In the genomic region with DNA sequence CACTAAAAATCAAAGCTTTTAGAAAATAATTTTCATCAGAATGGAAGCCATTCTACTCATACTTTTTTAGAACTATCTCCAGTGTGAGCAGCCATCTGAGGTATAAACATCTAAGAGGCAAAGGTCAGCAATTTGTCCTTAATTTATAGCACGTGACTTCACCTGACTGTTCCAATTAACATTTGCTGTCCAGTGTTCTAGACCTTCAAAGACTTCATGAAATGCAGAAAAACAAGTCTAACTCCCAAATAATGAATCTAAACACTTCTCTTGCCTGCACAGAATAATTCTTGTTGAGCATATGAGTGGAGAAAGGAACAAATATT, we compare ENCODE assay signal across 11 cellular contexts. TPM values are rescaled to one million over a fixed set of nuclear protein-coding genes. Genes with fewer than 3 reads are reported as not detected.
A peak's percentile ranks its signal among the peaks of the same experiment; 100 is the strongest.
DNase-seq lines count a peak whose midpoint lies in the region; ATAC-seq and TF ChIP-seq lines count a peak whose summit lies in the region.
"Had no signal": no experiment of that assay in that cellular context is flagged by ENCODE, and none has a peak within 500 bp of the region (broad histone marks: within the 10 kb centered on the region; RNA-seq: fewer than 3 reads in every experiment).

No MANE protein-coding gene starts in this region.

- peaks cover 6% of the 10 kb centered on the region for H3K9me3 Mint-ChIP-seq in activated CD4-positive, alpha-beta T cell treated with anti-CD3 and anti-CD28 coated beads for 36 hours (ENCODE audit: low read depth)

- WGBS in thymus, result 57% methylated on average over 1 of the region's 1 CpG

- H3K9me3 ChIP-seq in left lung (no peaks in the 10 kb centered on the region), thymus (ENCODE audit: control insufficient read depth) (no peaks in the 10 kb centered on the region)

- TF ChIP-seq CTCF in left lung (IDR thresholded peaks at IDR 0.05), result no peak

- peak overlapping the region in 1 of 2 donors; percentile 23 for H3K4me3 ChIP-seq in left lung
- peak overlapping the region; percentile 36 for H3K4me3 ChIP-seq in thymus (ENCODE audit: low read length)

- CTCF ChIA-PET in activated CD4-positive, alpha-beta T cell treated with anti-CD3 and anti-CD28 coated beads for 36 hours (lab: Charles Lee), result interaction anchor here (0.7 to 5.1 kb wide), 2 partner anchors 11 to 102 kb away, joined by 4 to 30 read pairs; a partner anchor contains a TSS

- H3K27ac ChIP-seq in angular gyrus (ENCODE audit: low read depth, low read length) (peak overlapping the region; percentile 79), left lung (peak overlapping the region; percentile 87), thymus (ENCODE audit: low read depth) (peak overlapping the region; percentile 87)

- peaks cover 5 to 30% of the 10 kb centered on the region in 2 donors for H3K4me1 ChIP-seq in left lung
- peaks cover 6% of the 10 kb centered on the region for H3K4me1 ChIP-seq in thymus (ENCODE audit: control insufficient read depth, insufficient read depth, low read length)

- H3K27me3 Mint-ChIP-seq in activated CD4-positive, alpha-beta T cell treated with anti-CD3 and anti-CD28 coated beads for 36 hours, result no peaks in the 10 kb centered on the region

- peak overlapping the region; percentile 94 for H3K27ac Mint-ChIP-seq in activated CD4-positive, alpha-beta T cell treated with anti-CD3 and anti-CD28 coated beads for 36 hours

- peaks cover 79% of the 10 kb centered on the region for H3K4me1 Mint-ChIP-seq in activated CD4-positive, alpha-beta T cell treated with anti-CD3 and anti-CD28 coated beads for 36 hours

- H3K36me3 ChIP-seq in left lung, result peaks cover 0 to 15% of the 10 kb centered on the region in 2 donors
- H3K36me3 ChIP-seq in thymus (ENCODE audit: control insufficient read depth, insufficient read depth), result peaks cover 6% of the 10 kb centered on the region

- no peaks in the 10 kb centered on the region for H3K27me3 ChIP-seq in left lung
- H3K27me3 ChIP-seq in thymus (ENCODE audit: control insufficient read depth, insufficient read depth), result no peaks in the 10 kb centered on the region

- peaks cover 42% of the 10 kb centered on the region for H3K36me3 Mint-ChIP-seq in activated CD4-positive, alpha-beta T cell treated with anti-CD3 and anti-CD28 coated beads for 36 hours (ENCODE audit: low read depth)

- DNase-seq in activated CD4-positive, alpha-beta T cell treated with anti-CD3 and anti-CD28 coated beads for 36 hours, result no peak
- DNase-seq in activated CD4-positive, alpha-beta T cell treated with anti-CD3 and anti-CD28 coated beads, Interleukin-2, amount 50 U/mL, for 1 hour, result no peak
- DNase-seq in left lung (no peak), kidney glomerular epithelial cell (lab: John Stamatoyannopoulos, UW) (no peak), NCI-H146 (lab: John Stamatoyannopoulos, UW) (no peak), iPS-NIHi7 (ENCODE audit: extremely low spot score) (no peak)
- DNase-seq: activated CD4-positive, alpha-beta T cell treated with anti-CD3 and anti-CD28 coated beads, Interleukin-2, amount 50 U/mL, for 48 hours had no signal

- no peak for ATAC-seq in activated CD4-positive, alpha-beta T cell treated with anti-CD3 and anti-CD28 coated beads for 36 hours
- ATAC-seq in left lung, result peak; percentile 48

- intact Hi-C loops in activated CD4-positive, alpha-beta T cell treated with anti-CD3 and anti-CD28 coated beads for 36 hours (cut with DNase I, micrococcal nuclease), result loop anchor here (1.0 to 10.0 kb wide), 10 partner anchors 319 to 1321 kb away; a partner anchor contains a TSS
- intact Hi-C loops in left lung (cut with DNase I), result no loop called here

- POLR2A ChIA-PET in activated CD4-positive, alpha-beta T cell treated with anti-CD3 and anti-CD28 coated beads for 36 hours (lab: Charles Lee), result interaction anchor here (0.6 to 1.3 kb wide), 4 partner anchors 8 to 1530 kb away, joined by 3 to 5 read pairs (median 5); no protein-coding TSS in a partner anchor

- peak overlapping the region; percentile 70 for H3K4me3 Mint-ChIP-seq in activated CD4-positive, alpha-beta T cell treated with anti-CD3 and anti-CD28 coated beads for 36 hours

RNA-seq across cellular contexts. Expression of a gene that starts 12.0 kb away (rescaled TPM):
- 100 to 1,000 TPM; 112 to 216 TPM for total RNA-seq in activated CD4-positive, alpha-beta T cell treated with anti-CD3 and anti-CD28 coated beads for 36 hours
- total RNA-seq in left lung, result 10 to 100 TPM; 40.8 to 50.4 TPM
- polyA plus RNA-seq in thymus, result 17.0 TPM

RNA-seq across cellular contexts. Expression of a gene that starts 52.6 kb away (rescaled TPM):
- not detected for total RNA-seq in activated CD4-positive, alpha-beta T cell treated with anti-CD3 and anti-CD28 coated beads for 36 hours
- 1 to 10 TPM in 1 of 2 donors, under 1 TPM in 1; 0.34 to 2.2 TPM for total RNA-seq in left lung
- 0.14 TPM for polyA plus RNA-seq in thymus
- total RNA-seq: mucosa of gallbladder had no signal
- polyA plus RNA-seq: AG04450 had no signal

Comparison
In these comparisons a context has a peak if more than half of its experiments do, and no peak if none do; other contexts are left out.
1. intact Hi-C loops: an anchor here in activated CD4-positive, alpha-beta T cell treated with anti-CD3 and anti-CD28 coated beads for 36 hours (1.0 to 10.0 kb wide); none called in left lung.